ENCODE assay signal across 33 cellular contexts in the genomic region with DNA sequence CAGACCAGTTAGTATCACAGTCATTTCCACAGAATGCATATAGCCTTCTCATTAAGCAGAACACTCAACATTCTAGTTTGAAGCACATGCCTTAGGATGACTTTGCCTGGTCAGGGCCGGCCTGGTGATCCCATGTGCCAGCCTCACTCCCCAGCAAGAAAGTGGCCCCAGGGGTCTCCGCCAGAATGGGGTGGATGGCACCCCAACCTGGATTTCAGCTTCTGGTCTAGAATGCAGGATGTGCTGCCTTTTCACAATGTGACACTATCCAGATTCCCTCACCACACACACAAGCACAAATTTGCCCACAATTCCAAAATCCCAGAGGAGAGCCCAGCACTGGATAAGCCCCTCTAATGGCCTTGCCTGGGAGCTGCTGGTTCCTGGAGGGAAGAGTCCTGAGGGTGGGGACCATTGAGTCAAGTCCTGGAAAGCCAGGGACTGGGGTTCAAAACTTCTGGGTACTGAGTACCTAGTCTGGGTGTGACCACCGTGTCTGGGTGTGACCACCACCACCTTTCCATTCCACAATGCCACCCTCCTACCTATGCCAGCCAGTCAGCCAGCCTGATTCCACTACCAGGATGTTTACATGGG. TPM values are rescaled to one million over a fixed set of nuclear protein-coding genes. Genes with fewer than 3 reads are reported as not detected.
"Had no signal": no experiment of that assay in that cellular context is flagged by ENCODE, and none has a peak within 500 bp of the region (broad histone marks: within the 10 kb centered on the region; RNA-seq: fewer than 3 reads in every experiment).

No MANE protein-coding gene starts in this region.

- H3K36me3 ChIP-seq: heart left ventricle, lower lobe of right lung, pancreas, prostate gland, sigmoid colon, thoracic aorta, tibial nerve, uterus had no signal

- H3K4me3 Mint-ChIP-seq: immature natural killer cell; mesothelial cell of epicardium; naive B cell; natural killer cell; nephron progenitor cell; stimulated activated memory B cell treated with anti-CD40 and anti-IgM and Interleukin-4, amounts not matched to agents 10 μg/mL and 1 μg/mL and 100 μg/mL, for 72 hours; stimulated activated naive CD8-positive, alpha-beta T cell treated with anti-CD3 and anti-CD28 coated beads, Interleukin-15, amount 100 ng/mL, for 72 hours; type B pancreatic cell had no signal

- H3K27me3 Mint-ChIP-seq: stimulated activated memory B cell treated with anti-CD40 and anti-IgM and Interleukin-4, amounts not matched to agents 10 μg/mL and 1 μg/mL and 100 μg/mL, for 72 hours; type B pancreatic cell had no signal

- H3K27me3 ChIP-seq: heart left ventricle, pancreas, sigmoid colon, tibial nerve, uterus had no signal

- DNase-seq: heart left ventricle; hypothalamus; immature natural killer cell; left cardiac atrium; left ventricle myocardium superior; lower lobe of right lung; mesendoderm; naive B cell; natural killer cell; nephron progenitor cell; pancreas; posterior cingulate gyrus; retina; right cardiac atrium; sigmoid colon; stimulated activated CD4-positive, alpha-beta T cell treated with anti-CD3 and anti-CD28 coated beads, Interleukin-1b, Interleukin-23, amount 100 ng/mL, for 48 hours; stimulated activated CD4-positive, alpha-beta T cell treated with anti-CD3 and anti-CD28 coated beads, Interleukin-2, amount 100 ng/mL, for 48 hours; stimulated activated CD4-positive, alpha-beta T cell treated with anti-CD3 and anti-CD28 coated beads, Interleukin-4, amount 100 ng/mL, for 4 hours; stimulated activated CD8-positive, alpha-beta memory T cell treated with anti-CD3 and anti-CD28 coated beads, Interleukin-4, amount 100 ng/mL, for 48 hours; stimulated activated naive CD4-positive, alpha-beta T cell treated with Interleukin-2 at 50 U/mL for 16 hours; stimulated activated naive CD8-positive, alpha-beta T cell treated with anti-CD3 and anti-CD28 coated beads, Interleukin-15, amount 100 ng/mL, for 72 hours; uterus had no signal

- H3K9me3 Mint-ChIP-seq: natural killer cell, type B pancreatic cell had no signal

- H3K4me1 ChIP-seq: heart left ventricle, lower lobe of right lung, pancreas, prostate gland, sigmoid colon, tibial nerve, uterus had no signal

- H3K4me3 ChIP-seq: heart left ventricle, lower lobe of right lung, pancreas, prostate gland, sigmoid colon, smooth muscle cell, thoracic aorta, tibial nerve, uterus had no signal

- H3K4me1 Mint-ChIP-seq: immature natural killer cell; mesothelial cell of epicardium; naive B cell; natural killer cell; nephron progenitor cell; stimulated activated memory B cell treated with anti-CD40 and anti-IgM and Interleukin-4, amounts not matched to agents 10 μg/mL and 1 μg/mL and 100 μg/mL, for 72 hours; stimulated activated naive CD8-positive, alpha-beta T cell treated with anti-CD3 and anti-CD28 coated beads, Interleukin-15, amount 100 ng/mL, for 72 hours had no signal

- H3K9me3 ChIP-seq: lower lobe of right lung, pancreas, prostate gland, thoracic aorta, uterus had no signal

- H3K27ac ChIP-seq: heart left ventricle, lower lobe of right lung, pancreas, prostate gland, sigmoid colon, thoracic aorta, tibial nerve, uterus had no signal

- H3K27ac Mint-ChIP-seq: immature natural killer cell; mesothelial cell of epicardium; natural killer cell; nephron progenitor cell; stimulated activated memory B cell treated with anti-CD40 and anti-IgM and Interleukin-4, amounts not matched to agents 10 μg/mL and 1 μg/mL and 100 μg/mL, for 72 hours; stimulated activated naive CD8-positive, alpha-beta T cell treated with anti-CD3 and anti-CD28 coated beads, Interleukin-15, amount 100 ng/mL, for 72 hours; type B pancreatic cell had no signal

- H3K36me3 Mint-ChIP-seq: immature natural killer cell; mesothelial cell of epicardium; naive B cell; natural killer cell; stimulated activated memory B cell treated with anti-CD40 and anti-IgM and Interleukin-4, amounts not matched to agents 10 μg/mL and 1 μg/mL and 100 μg/mL, for 72 hours; type B pancreatic cell had no signal

RNA-seq across cellular contexts. Expression of a gene that starts 58.2 kb away (rescaled TPM):
- total RNA-seq: heart left ventricle, kidney epithelial cell, left cardiac atrium, left ventricle myocardium superior, lower lobe of right lung, mesothelial cell of epicardium, mononuclear cell, natural killer cell, omental fat pad, pancreas, prostate gland, right cardiac atrium, sigmoid colon, smooth muscle cell, thoracic aorta, tibial nerve, ureter, uterus had no signal
- polyA plus RNA-seq: heart left ventricle, immature natural killer cell, pancreas, right cardiac atrium, sigmoid colon, smooth muscle cell had no signal
